In genomic region chrX:28651186-28651585, GRCh38 we compare ENCODE assay signal across 17 cellular contexts.
DNase-seq lines count a peak whose midpoint lies in the region; ATAC-seq and TF ChIP-seq lines count a peak whose summit lies in the region.
"Had no signal": no experiment of that assay in that cellular context is flagged by ENCODE, and none has a peak within 500 bp of the region (broad histone marks: within the 10 kb centered on the region; RNA-seq: fewer than 3 reads in every experiment).

No MANE protein-coding gene starts in this region.

- POLR2A ChIA-PET in PC-3 (lab: Charles Lee; ENCODE audit: unreplicated experiment): no interaction called here

- H3K4me2 ChIP-seq in PC-3 (ENCODE audit: low read length): peak overlapping the region; percentile 37

- no TSS peak for BruUV-seq in PC-3 (replicated peaks; lab: Mats Ljungman, UMichigan)

- ATAC-seq in PC-3: peak; percentile 93
- ATAC-seq in HG03354 (IDR thresholded peaks at IDR 0.05; ENCODE audit: poor library complexity, severe bottlenecking, unreplicated experiment): no peak
- no peak for ATAC-seq in HG02885 (IDR thresholded peaks at IDR 0.05; ENCODE audit: poor library complexity, unreplicated experiment)
- ATAC-seq: GM12878 had no signal

- no peak for TF ChIP-seq CTCF in PC-3 (conservative IDR thresholded peaks at IDR 0.05; ENCODE audit: low read depth, low read length)

- CTCF ChIA-PET in PC-3 (lab: Charles Lee): no interaction called here

- peaks cover 18% of the 10 kb centered on the region for H3K4me1 ChIP-seq in PC-3 (ENCODE audit: insufficient read depth, low read length)

- intact Hi-C loops in PC-3 (cut with micrococcal nuclease): no loop called here

- DNase-seq in DMS153 treated with DMSO at 0.1 percent for 48 hours (lab: John Stamatoyannopoulos, UW; ENCODE audit: unreplicated experiment): peak; percentile 5
- DNase-seq in NCI-H69 (lab: John Stamatoyannopoulos, UW): peak; percentile 60
- DNase-seq in PC-3: peak; percentile 73
- DNase-seq in cerebellar cortex (ENCODE audit: low spot score): no peak
- DNase-seq: C1 segment of cervical spinal cord; Calu3; CD4-positive, alpha-beta memory T cell; COR-L47; DMS79; EL; GDM1; GM23248; H7; HCEC 1CT had no signal

- no peak overlapping the region for H3K9ac ChIP-seq in PC-3 (ENCODE audit: low read length)
- H3K9ac ChIP-seq: GM23248 had no signal

- H2AFZ ChIP-seq in PC-3 (ENCODE audit: low read length): no peak overlapping the region
- H2AFZ ChIP-seq: GM23248 had no signal

- H3K27me3 ChIP-seq in PC-3 (ENCODE audit: low read length): no peaks in the 10 kb centered on the region

- no peaks in the 10 kb centered on the region for H3K36me3 ChIP-seq in PC-3 (ENCODE audit: low read depth, low read length)

- no peaks in the 10 kb centered on the region for H4K20me1 ChIP-seq in PC-3 (ENCODE audit: low read length)

- H3K9me2 ChIP-seq in PC-3 (replicated peaks; ENCODE audit: low read length): no peaks in the 10 kb centered on the region

- no peaks in the 10 kb centered on the region for H3K79me2 ChIP-seq in PC-3 (ENCODE audit: low read length)

- no peaks in the 10 kb centered on the region for H3K9me3 ChIP-seq in PC-3 (ENCODE audit: low read length)

- H3K27ac ChIP-seq in PC-3 (ENCODE audit: low read length): peak overlapping the region; percentile 11; the same call in 1 of the 2 replicates
- H3K27ac ChIP-seq: GM23248 had no signal

- H3F3A ChIP-seq in PC-3 (ENCODE audit: low read length, unreplicated experiment): no peaks in the 10 kb centered on the region

- no peak overlapping the region for H3K4me3 ChIP-seq in PC-3 (ENCODE audit: low read length)
- H3K4me3 ChIP-seq: GM12878, GM23248 had no signal
